25 cellular contexts compared by ENCODE assay signal in the genomic region with DNA sequence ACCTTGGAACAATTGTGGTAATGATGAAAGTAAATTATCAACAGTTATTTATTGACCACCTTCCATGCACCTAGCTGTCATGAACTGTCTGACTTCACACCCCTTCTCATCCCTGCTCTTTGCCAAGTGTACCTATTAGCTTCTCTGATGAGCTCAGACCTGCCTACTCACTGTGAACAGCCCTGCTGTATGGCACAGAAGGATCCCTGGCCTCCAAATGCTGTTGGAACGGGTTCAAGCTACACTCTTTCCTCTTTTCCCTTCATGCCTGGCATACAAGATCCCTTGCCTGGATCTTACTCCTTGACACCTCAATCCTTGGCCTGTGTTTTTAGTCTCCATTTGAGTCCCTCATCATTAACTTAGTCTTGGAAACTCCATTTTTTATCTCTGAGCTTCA.
"Had no signal": no experiment of that assay in that cellular context is flagged by ENCODE, and none has a peak within 500 bp of the region (broad histone marks: within the 10 kb centered on the region; RNA-seq: fewer than 3 reads in every experiment).

No MANE protein-coding gene starts in this region.

- FAIRE-seq: endometrium, frontal cortex, small intestine, urothelium cell line had no signal

- H3K4me3 ChIP-seq: lung, neural progenitor cell, psoas muscle, right lobe of liver, thoracic aorta, tibial nerve, upper lobe of left lung had no signal

- ATAC-seq: effector memory CD8-positive, alpha-beta T cell; left lobe of liver; naive thymus-derived CD4-positive, alpha-beta T cell; psoas muscle; right lobe of liver; stimulated activated naive B cell treated with anti-CD40 and anti-IgM and Interleukin-4, amounts not matched to agents 10 μg/mL and 1 μg/mL and 100 μg/mL, for 72 hours had no signal

- DNase-seq: cortex of kidney; effector memory CD8-positive, alpha-beta T cell; hypothalamus; immature natural killer cell; islet precursor cell; mesendoderm; midbrain; naive thymus-derived CD4-positive, alpha-beta T cell; nucleus accumbens; psoas muscle; retina; right lobe of liver; small intestine; stimulated activated CD4-positive, alpha-beta T cell treated with anti-CD3 and anti-CD28 coated beads, Interleukin-15, amount 100 ng/mL, for 24 hours; stimulated activated CD4-positive, alpha-beta T cell treated with anti-CD3 and anti-CD28 coated beads, Interleukin-2, amount 100 ng/mL, for 48 hours; stimulated activated naive B cell treated with anti-CD40 and anti-IgM and Interleukin-4, amounts not matched to agents 10 μg/mL and 1 μg/mL and 100 μg/mL, for 72 hours; upper lobe of left lung had no signal
